In the genomic region with DNA sequence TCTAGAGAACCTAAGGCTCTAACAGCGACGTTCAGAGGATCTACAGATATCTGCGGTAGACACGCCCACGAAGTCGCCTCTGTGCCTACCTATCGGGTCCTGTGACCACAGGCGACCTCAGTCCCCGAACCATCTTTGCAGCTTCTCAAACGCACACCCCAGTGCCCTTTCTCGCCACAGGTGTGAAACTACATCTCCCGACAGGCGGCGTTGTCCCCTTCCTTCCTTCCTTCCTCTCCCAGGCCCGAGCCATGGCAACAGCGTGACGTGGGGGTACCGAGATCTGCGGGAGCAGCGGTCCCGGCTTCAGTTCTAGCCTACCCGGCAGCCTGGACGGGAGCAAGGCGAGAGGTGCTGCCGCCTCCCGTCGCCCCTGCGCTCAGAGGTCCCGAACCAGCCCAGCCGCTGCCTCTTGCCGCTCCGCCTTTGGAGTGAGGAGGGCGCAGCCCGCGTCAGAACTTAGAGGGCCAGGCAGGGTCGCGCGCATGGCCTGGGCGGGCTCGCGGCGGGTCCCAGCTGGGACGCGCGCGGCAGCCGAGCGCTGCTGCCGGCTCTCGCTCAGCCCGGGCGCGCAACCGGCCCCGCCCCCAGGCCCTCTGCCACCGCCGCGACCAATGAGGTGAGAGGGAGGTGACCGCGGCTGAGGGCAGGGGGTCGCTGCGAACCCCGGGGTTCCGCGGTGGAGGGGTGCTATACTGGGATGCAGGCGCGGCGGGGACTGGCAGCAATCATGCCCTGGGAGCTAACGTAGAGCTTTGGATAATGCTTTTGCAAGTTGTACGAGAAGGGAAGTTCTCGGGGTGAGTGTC, we compare ENCODE assay signal across 8 cellular contexts. TPM values are rescaled to one million over a fixed set of nuclear protein-coding genes. Genes with fewer than 3 reads are reported as not detected.
DNase-seq lines count a peak whose midpoint lies in the region; ATAC-seq, FAIRE-seq and TF ChIP-seq lines count a peak whose summit lies in the region.

A gene (plus strand): TSS at position 309 of the 809 bp plus-strand sequence. CDS start 177 bp downstream, at position 486.

- H3K36me3 ChIP-seq in DOHH2 (ENCODE audit: control insufficient read depth, low read length) (peaks cover 22% of the 10 kb centered on the region), KOPT-K1 (ENCODE audit: insufficient read depth, low read length) (peaks cover 33% of the 10 kb centered on the region)

- H3K9me3 ChIP-seq in DOHH2 (ENCODE audit: control insufficient read depth, insufficient read depth, low read length) (no peaks in the 10 kb centered on the region), KOPT-K1 (ENCODE audit: insufficient read depth, low read length, poor library complexity, severe bottlenecking) (no peaks in the 10 kb centered on the region)

- TF ChIP-seq CTCF in DOHH2 (IDR thresholded peaks at IDR 0.05; ENCODE audit: low read depth, low read length, poor library complexity, severe bottlenecking), result peak; percentile 58

- no peaks in the 10 kb centered on the region for H3K27me3 Mint-ChIP-seq in activated T-helper 1 cell treated with anti-CD3 and anti-CD28 coated beads, Interleukin-12 subunit alpha, Interleukin-12 subunit beta, Interleukin-2, Interleukin-4 antibody, amounts not matched to agents 30 ng/mL and 10 ng/mL and 1 ng/mL, durations not matched to agents 14 hours and 24 hours and 36 hours (ENCODE audit: insufficient read depth)
- H3K27me3 Mint-ChIP-seq in naive B cell, result no peaks in the 10 kb centered on the region
- H3K27me3 Mint-ChIP-seq in stimulated activated memory B cell treated with anti-CD40 and anti-IgM and Interleukin-4, amounts not matched to agents 10 μg/mL and 1 μg/mL and 100 μg/mL, for 72 hours, result no peaks in the 10 kb centered on the region

- H4K20me1 ChIP-seq in DOHH2 (ENCODE audit: control insufficient read depth, insufficient read depth, low read depth, low read length), result no peaks in the 10 kb centered on the region

- FAIRE-seq in RCC 7860 (lab: Jason Lieb, UNC), result no peak

- peak within 1 kb of the TSS; percentile 75 for H3K4me2 ChIP-seq in DOHH2 (ENCODE audit: low read length)

- peak; percentile 97 for ATAC-seq in GM21737 (IDR thresholded peaks at IDR 0.05; ENCODE audit: unreplicated experiment)
- ATAC-seq in naive B cell (ENCODE audit: low read depth in 2 of 2), result peak; percentile 86 to 88
- peak; percentile 97 for ATAC-seq in stimulated activated memory B cell treated with anti-CD40 and anti-IgM and Interleukin-4, amounts not matched to agents 10 μg/mL and 1 μg/mL and 100 μg/mL, for 72 hours

- DNase-seq in RCC 7860 (ENCODE audit: low spot score), result peak; percentile 68
- DNase-seq in activated T-helper 1 cell treated with anti-CD3 and anti-CD28 coated beads, Interleukin-12 subunit alpha, Interleukin-12 subunit beta, Interleukin-2, Interleukin-4 antibody, amounts not matched to agents 30 ng/mL and 10 ng/mL and 1 ng/mL, durations not matched to agents 14 hours and 24 hours and 36 hours (ENCODE audit: low spot score), result peak; percentile 84
- peak; percentile 75 for DNase-seq in fibroblast of gingiva (ENCODE audit: low read depth)
- peak; percentile 88 for DNase-seq in naive B cell

- H3K9me3 Mint-ChIP-seq in activated T-helper 1 cell treated with anti-CD3 and anti-CD28 coated beads, Interleukin-12 subunit alpha, Interleukin-12 subunit beta, Interleukin-2, Interleukin-4 antibody, amounts not matched to agents 30 ng/mL and 10 ng/mL and 1 ng/mL, durations not matched to agents 14 hours and 24 hours and 36 hours, result no peaks in the 10 kb centered on the region
- no peaks in the 10 kb centered on the region for H3K9me3 Mint-ChIP-seq in naive B cell
- H3K9me3 Mint-ChIP-seq in stimulated activated memory B cell treated with anti-CD40 and anti-IgM and Interleukin-4, amounts not matched to agents 10 μg/mL and 1 μg/mL and 100 μg/mL, for 72 hours, result no peaks in the 10 kb centered on the region

- peak within 1 kb of the TSS; percentile 84 for H3K4me3 ChIP-seq in DOHH2 (ENCODE audit: low read length)

- peak within 1 kb of the TSS; percentile 87 for H3K27ac Mint-ChIP-seq in activated T-helper 1 cell treated with anti-CD3 and anti-CD28 coated beads, Interleukin-12 subunit alpha, Interleukin-12 subunit beta, Interleukin-2, Interleukin-4 antibody, amounts not matched to agents 30 ng/mL and 10 ng/mL and 1 ng/mL, durations not matched to agents 14 hours and 24 hours and 36 hours
- peak within 1 kb of the TSS; percentile 86 to 98 (median 97) for H3K27ac Mint-ChIP-seq in naive B cell
- peak within 1 kb of the TSS; percentile 87 for H3K27ac Mint-ChIP-seq in stimulated activated memory B cell treated with anti-CD40 and anti-IgM and Interleukin-4, amounts not matched to agents 10 μg/mL and 1 μg/mL and 100 μg/mL, for 72 hours

- intact Hi-C loops in activated T-helper 1 cell treated with anti-CD3 and anti-CD28 coated beads, Interleukin-12 subunit alpha, Interleukin-12 subunit beta, Interleukin-2, Interleukin-4 antibody, amounts not matched to agents 30 ng/mL and 10 ng/mL and 1 ng/mL, durations not matched to agents 14 hours and 24 hours and 36 hours (cut with micrococcal nuclease), result loop anchor here (1.0 to 5.0 kb wide), 12 partner anchors 9 to 201 kb away; a partner anchor contains a TSS

- H3K9me2 ChIP-seq in DOHH2 (replicated peaks; ENCODE audit: control insufficient read depth, low read length), result no peaks in the 10 kb centered on the region

- peak within 1 kb of the TSS; percentile 67 for H3K27ac ChIP-seq in DOHH2 (ENCODE audit: low read depth, low read length)
- peak within 1 kb of the TSS; percentile 66 for H3K27ac ChIP-seq in KOPT-K1 (ENCODE audit: low read depth, low read length, poor library complexity, severe bottlenecking)

- peaks cover 15% of the 10 kb centered on the region for H3K4me1 Mint-ChIP-seq in activated T-helper 1 cell treated with anti-CD3 and anti-CD28 coated beads, Interleukin-12 subunit alpha, Interleukin-12 subunit beta, Interleukin-2, Interleukin-4 antibody, amounts not matched to agents 30 ng/mL and 10 ng/mL and 1 ng/mL, durations not matched to agents 14 hours and 24 hours and 36 hours (ENCODE audit: low read depth)
- peaks cover 16 to 21% (median 16%) of the 10 kb centered on the region in 3 donors for H3K4me1 Mint-ChIP-seq in naive B cell
- H3K4me1 Mint-ChIP-seq in stimulated activated memory B cell treated with anti-CD40 and anti-IgM and Interleukin-4, amounts not matched to agents 10 μg/mL and 1 μg/mL and 100 μg/mL, for 72 hours, result peaks cover 17% of the 10 kb centered on the region

- H3F3A ChIP-seq in DOHH2 (ENCODE audit: control insufficient read depth, insufficient read depth), result peaks cover 31% of the 10 kb centered on the region

- H3K79me2 ChIP-seq in DOHH2 (ENCODE audit: control insufficient read depth, low read length), result no peaks in the 10 kb centered on the region

- H3K4me3 Mint-ChIP-seq in activated T-helper 1 cell treated with anti-CD3 and anti-CD28 coated beads, Interleukin-12 subunit alpha, Interleukin-12 subunit beta, Interleukin-2, Interleukin-4 antibody, amounts not matched to agents 30 ng/mL and 10 ng/mL and 1 ng/mL, durations not matched to agents 14 hours and 24 hours and 36 hours, result peak within 1 kb of the TSS; percentile 96
- peak within 1 kb of the TSS; percentile 89 to 96 (median 96) for H3K4me3 Mint-ChIP-seq in naive B cell
- H3K4me3 Mint-ChIP-seq in stimulated activated memory B cell treated with anti-CD40 and anti-IgM and Interleukin-4, amounts not matched to agents 10 μg/mL and 1 μg/mL and 100 μg/mL, for 72 hours, result peak within 1 kb of the TSS; percentile 92

- H3K4me1 ChIP-seq in DOHH2 (ENCODE audit: control insufficient read depth, low read length), result peaks cover 14% of the 10 kb centered on the region

- peaks cover 17% of the 10 kb centered on the region for H3K36me3 Mint-ChIP-seq in activated T-helper 1 cell treated with anti-CD3 and anti-CD28 coated beads, Interleukin-12 subunit alpha, Interleukin-12 subunit beta, Interleukin-2, Interleukin-4 antibody, amounts not matched to agents 30 ng/mL and 10 ng/mL and 1 ng/mL, durations not matched to agents 14 hours and 24 hours and 36 hours (ENCODE audit: low read depth)
- H3K36me3 Mint-ChIP-seq in naive B cell, result no peaks in the 10 kb centered on the region
- H3K36me3 Mint-ChIP-seq in stimulated activated memory B cell treated with anti-CD40 and anti-IgM and Interleukin-4, amounts not matched to agents 10 μg/mL and 1 μg/mL and 100 μg/mL, for 72 hours, result peaks cover 22% of the 10 kb centered on the region

- H3K27me3 ChIP-seq in DOHH2 (ENCODE audit: control insufficient read depth, low read length), result no peaks in the 10 kb centered on the region

RNA-seq across cellular contexts. Expression of the gene that starts here (rescaled TPM):
- 17.8 and 18.0 TPM in 2 replicates for total RNA-seq in activated T-helper 1 cell treated with anti-CD3 and anti-CD28 coated beads, Interleukin-12 subunit alpha, Interleukin-12 subunit beta, Interleukin-2, Interleukin-4 antibody, amounts not matched to agents 30 ng/mL and 10 ng/mL and 1 ng/mL, durations not matched to agents 14 hours and 24 hours and 36 hours
- 10 to 100 TPM in 5 of 6 donors, 1 to 10 TPM in 1; 9.5 to 16.6 (median 14.2) TPM for polyA plus RNA-seq in naive B cell (ENCODE audit: low read depth in 6 of 6)

Comparison
In these comparisons a context has a peak if more than half of its experiments do, and no peak if none do; other contexts are left out.
1. Peak in every context shown above with its lines: DNase-seq, ATAC-seq, H3K4me3 ChIP-seq and H3K27ac ChIP-seq.